25 cellular contexts compared by ENCODE assay signal in the genomic region with DNA sequence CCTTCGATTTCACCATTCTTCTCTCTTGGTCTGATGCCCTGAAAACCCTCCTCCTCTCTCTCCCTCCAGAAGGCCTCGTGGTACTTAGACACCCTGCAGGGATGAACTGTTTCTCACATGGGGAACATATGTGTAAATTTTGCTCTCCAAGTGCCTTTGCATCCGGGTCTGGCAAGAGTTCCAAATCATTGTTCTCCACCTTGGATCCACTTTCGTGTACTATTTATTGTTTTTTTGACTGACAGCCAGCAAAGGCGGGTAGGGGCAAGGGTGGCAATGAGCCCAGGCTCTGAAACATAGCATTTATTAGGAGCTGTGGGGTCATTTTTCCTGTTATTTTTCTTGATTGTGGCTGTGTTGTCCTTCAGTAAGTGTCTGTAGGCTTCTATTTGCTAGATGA.
DNase-seq lines count a peak whose midpoint lies in the region; ATAC-seq and TF ChIP-seq lines count a peak whose summit lies in the region.
"Had no signal": no experiment of that assay in that cellular context is flagged by ENCODE, and none has a peak within 500 bp of the region (broad histone marks: within the 10 kb centered on the region; RNA-seq: fewer than 3 reads in every experiment).

No MANE protein-coding gene starts in this region.

- intact Hi-C loops in MCF 10A (cut with micrococcal nuclease) (no loop called here), breast epithelium (cut with DNase I; ENCODE audit: low total_unique reads) (no loop called here), uterus (cut with DNase I; ENCODE audit: low total_unique reads) (no loop called here)

- no peaks in the 10 kb centered on the region for H3K9me3 Mint-ChIP-seq in MCF 10A (ENCODE audit: unreplicated experiment)
- H3K9me3 Mint-ChIP-seq: CD4-positive, alpha-beta memory T cell; neural progenitor cell had no signal

- CTCF ChIA-PET in MCF 10A (lab: Yijun Ruan, JAX): interaction anchor here (0.6 kb wide), 1 partner anchor 403 kb away, joined by 3 read pairs; no protein-coding TSS in a partner anchor

- ATAC-seq in HG02938 (IDR thresholded peaks at IDR 0.05; ENCODE audit: unreplicated experiment) (no peak), GM19397 (IDR thresholded peaks at IDR 0.05; ENCODE audit: unreplicated experiment) (no peak)
- ATAC-seq: left lung, right cardiac atrium had no signal

- no peak overlapping the region for H3K4me3 ChIP-seq in breast epithelium
- H3K4me3 ChIP-seq in choroid plexus epithelial cell (ENCODE audit: low read depth, low read length): no peak overlapping the region
- no peak overlapping the region for H3K4me3 ChIP-seq in fibroblast of the aortic adventitia (ENCODE audit: low read depth, low read length)
- H3K4me3 ChIP-seq in uterus: no peak overlapping the region
- H3K4me3 ChIP-seq: cardiac muscle cell, left lung, neural progenitor cell, Peyer's patch, SJCRH30 had no signal

- POLR2A ChIA-PET in MCF 10A (lab: Yijun Ruan, JAX): no interaction called here

- no peaks in the 10 kb centered on the region for H3K36me3 Mint-ChIP-seq in MCF 10A (ENCODE audit: insufficient read depth, unreplicated experiment)
- H3K36me3 Mint-ChIP-seq: activated naive CD8-positive, alpha-beta T cell; CD4-positive, alpha-beta memory T cell; neural progenitor cell had no signal

- no peaks in the 10 kb centered on the region for H3K9me3 ChIP-seq in breast epithelium
- H3K9me3 ChIP-seq in uterus: no peaks in the 10 kb centered on the region
- H3K9me3 ChIP-seq: left lung, Peyer's patch, SJCRH30 had no signal

- DNase-seq in MCF 10A (ENCODE audit: unreplicated experiment) (peak; percentile 66), breast epithelium (ENCODE audit: low spot score in 2 of 2) (no peak), choroid plexus epithelial cell (ENCODE audit: low read depth) (peak; percentile 63), fibroblast of the aortic adventitia (ENCODE audit: low read depth) (peak; percentile 56), uterus (no peak), HCEC 1CT (no peak)
- DNase-seq: activated CD4-positive, alpha-beta T cell treated with anti-CD3 and anti-CD28 coated beads for 48 hours; anterior cingulate cortex; CD4-positive, alpha-beta memory T cell; left lung; mesenchymal stem cell; NCI-H1417 treated with DMSO at 0.1 percent for 48 hours; NCI-H2081; NCI-H226; Peyer's patch; right cardiac atrium; SJCRH30; stimulated activated CD4-positive, alpha-beta T cell treated with anti-CD3 and anti-CD28 coated beads, Interleukin-1b, Interleukin-23, amount 100 ng/mL, for 48 hours; stimulated activated naive CD4-positive, alpha-beta T cell treated with Interleukin-2 at 50 U/mL for 16 hours had no signal

- H3K4me1 ChIP-seq in breast epithelium: no peaks in the 10 kb centered on the region
- no peaks in the 10 kb centered on the region for H3K4me1 ChIP-seq in uterus
- H3K4me1 ChIP-seq: left lung, Peyer's patch, SJCRH30 had no signal

- no peak for TF ChIP-seq POLR2A in breast epithelium (IDR thresholded peaks at IDR 0.05)
- TF ChIP-seq POLR2A in uterus (IDR thresholded peaks at IDR 0.05): no peak

- H3K36me3 ChIP-seq in breast epithelium (no peaks in the 10 kb centered on the region), uterus (no peaks in the 10 kb centered on the region)
- H3K36me3 ChIP-seq: cardiac muscle cell, left lung, neural progenitor cell, Peyer's patch, SJCRH30 had no signal

- no peak overlapping the region for H3K27ac Mint-ChIP-seq in MCF 10A (ENCODE audit: low read depth, unreplicated experiment)
- H3K27ac Mint-ChIP-seq: activated naive CD8-positive, alpha-beta T cell; dendritic cell treated with granulocyte-macrophage colony-stimulating factor and Interleukin-4, amounts not matched to agents 40 ng/mL and 50 ng/mL, for 4 days; neural progenitor cell had no signal

- no TSS peak for BruUV-seq in MCF 10A (replicated peaks; lab: Mats Ljungman, UMichigan)

- peaks cover 95% of the 10 kb centered on the region for H3K27me3 Mint-ChIP-seq in MCF 10A (ENCODE audit: insufficient read depth, unreplicated experiment)
- H3K27me3 Mint-ChIP-seq: activated naive CD8-positive, alpha-beta T cell; CD4-positive, alpha-beta memory T cell had no signal

- TF ChIP-seq CTCF in MCF 10A (IDR thresholded peaks at IDR 0.05; ENCODE audit: unreplicated experiment) (no peak), breast epithelium (IDR thresholded peaks at IDR 0.05) (no peak), choroid plexus epithelial cell (conservative IDR thresholded peaks at IDR 0.05; ENCODE audit: low read depth, low read length) (no peak), fibroblast of the aortic adventitia (IDR thresholded peaks at IDR 0.05; ENCODE audit: insufficient read depth, low read length) (no peak), uterus (IDR thresholded peaks at IDR 0.05) (no peak)

- H3K27ac ChIP-seq in breast epithelium: no peak overlapping the region
- no peak overlapping the region for H3K27ac ChIP-seq in uterus
- H3K27ac ChIP-seq: cardiac muscle cell, left lung, neural progenitor cell, SJCRH30 had no signal

- no peak overlapping the region for H3K4me3 Mint-ChIP-seq in MCF 10A (ENCODE audit: unreplicated experiment)
- H3K4me3 Mint-ChIP-seq: activated naive CD8-positive, alpha-beta T cell; dendritic cell treated with granulocyte-macrophage colony-stimulating factor and Interleukin-4, amounts not matched to agents 40 ng/mL and 50 ng/mL, for 4 days; neural progenitor cell had no signal

- peaks cover 4% of the 10 kb centered on the region for H3K4me1 Mint-ChIP-seq in MCF 10A (ENCODE audit: insufficient read depth, unreplicated experiment)

- peaks cover 0 to 49% of the 10 kb centered on the region in 2 donors for H3K27me3 ChIP-seq in breast epithelium
- no peaks in the 10 kb centered on the region for H3K27me3 ChIP-seq in uterus
- H3K27me3 ChIP-seq: cardiac muscle cell, neural progenitor cell, Peyer's patch, SJCRH30 had no signal

Comparison
In these comparisons a context has a peak if more than half of its experiments do, and no peak if none do; other contexts are left out.
1. DNase-seq: peak in MCF 10A (single experiment), choroid plexus epithelial cell (single experiment) and fibroblast of the aortic adventitia (single experiment); none in breast epithelium (0 of 2), uterus (0 of 2) and HCEC 1CT (single experiment).